In genomic region chr11:121446752-121447156, GRCh38 we compare ENCODE assay signal across 9 cellular contexts. TPM values are rescaled to one million over a fixed set of nuclear protein-coding genes. Genes with fewer than 3 reads are reported as not detected.
DNase-seq lines count a peak whose midpoint lies in the region; ATAC-seq, FAIRE-seq and TF ChIP-seq lines count a peak whose summit lies in the region.
"Had no signal": no experiment of that assay in that cellular context is flagged by ENCODE, and none has a peak within 500 bp of the region (broad histone marks: within the 10 kb centered on the region; RNA-seq: fewer than 3 reads in every experiment).

No MANE protein-coding gene starts in this region.

- H3K9me2 ChIP-seq in MM.1S (replicated peaks; ENCODE audit: insufficient read depth, low read length): no peaks in the 10 kb centered on the region

- no peak for TF ChIP-seq POLR2A in endothelial cell of umbilical vein (IDR thresholded peaks at IDR 0.05; ENCODE audit: low read depth, low read length)

- no peaks in the 10 kb centered on the region for H3K79me2 ChIP-seq in endothelial cell of umbilical vein (ENCODE audit: control insufficient read depth, insufficient read depth, low read length)
- H3K79me2 ChIP-seq in MM.1S (ENCODE audit: low read length): no peaks in the 10 kb centered on the region

- H3K4me1 ChIP-seq in endothelial cell of umbilical vein (ENCODE audit: control insufficient read depth, extremely low read depth, insufficient read depth, low read length) (no peaks in the 10 kb centered on the region), psoas muscle (no peaks in the 10 kb centered on the region), MM.1S (ENCODE audit: low read length) (no peaks in the 10 kb centered on the region)

- H3K4me2 ChIP-seq in endothelial cell of umbilical vein (ENCODE audit: insufficient read depth, low read length) (no peak overlapping the region), MM.1S (ENCODE audit: low read depth, low read length) (no peak overlapping the region)

- POLR2A ChIA-PET in endothelial cell of umbilical vein (lab: Charles Lee): no interaction called here

- H3K9me1 ChIP-seq in endothelial cell of umbilical vein (replicated peaks; ENCODE audit: control insufficient read depth, extremely low read depth, insufficient read depth, low read length): no peaks in the 10 kb centered on the region

- TF ChIP-seq CTCF in endothelial cell of umbilical vein (IDR thresholded peaks at IDR 0.05; ENCODE audit: extremely low read depth in 1 of 2, insufficient read depth in 1 of 2, low read depth in 1 of 2, low read length in 2 of 2): no peak
- TF ChIP-seq CTCF in psoas muscle (IDR thresholded peaks at IDR 0.05): no peak
- no peak for TF ChIP-seq CTCF in MM.1S (IDR thresholded peaks at IDR 0.05; ENCODE audit: low read length)

- H3K4me3 ChIP-seq in endothelial cell of umbilical vein (replicated peaks in 1 of 3; ENCODE audit: insufficient read depth in 1 of 3, low read depth in 1 of 3, low read length in 3 of 3): no peak overlapping the region
- no peak overlapping the region for H3K4me3 ChIP-seq in psoas muscle
- no peak overlapping the region for H3K4me3 ChIP-seq in MM.1S (ENCODE audit: low read length)

- no peak overlapping the region for H3K27ac ChIP-seq in endothelial cell of umbilical vein (ENCODE audit: insufficient read depth, low read depth, low read length)
- no peak overlapping the region for H3K27ac ChIP-seq in psoas muscle
- H3K27ac ChIP-seq in MM.1S (ENCODE audit: low read length): no peak overlapping the region
- H3K27ac ChIP-seq: VCaP had no signal

- CTCF ChIA-PET in endothelial cell of umbilical vein (lab: Charles Lee): interaction anchor here (0.6 to 4.9 kb wide), 17 partner anchors 11 to 1059 kb away, joined by 3 to 75 read pairs (median 4); no protein-coding TSS in a partner anchor

- no peaks in the 10 kb centered on the region for H3F3A ChIP-seq in MM.1S (ENCODE audit: insufficient read depth, low read length)

- H4K20me1 ChIP-seq in endothelial cell of umbilical vein (replicated peaks; ENCODE audit: control insufficient read depth, extremely low read depth, insufficient read depth, low read length) (no peaks in the 10 kb centered on the region), MM.1S (ENCODE audit: insufficient read depth, low read length) (no peaks in the 10 kb centered on the region)

- H2AFZ ChIP-seq in endothelial cell of umbilical vein (ENCODE audit: low read depth, low read length) (no peak overlapping the region), MM.1S (ENCODE audit: low read length) (no peak overlapping the region)

- H3K9me3 ChIP-seq in endothelial cell of umbilical vein (replicated peaks; ENCODE audit: control insufficient read depth, insufficient read depth, low read length) (no peaks in the 10 kb centered on the region), psoas muscle (no peaks in the 10 kb centered on the region), MM.1S (replicated peaks; ENCODE audit: insufficient read depth, low read length) (no peaks in the 10 kb centered on the region)

- H3K9ac ChIP-seq in endothelial cell of umbilical vein (replicated peaks; ENCODE audit: extremely low read depth, insufficient read depth, low read length) (no peak overlapping the region), MM.1S (ENCODE audit: low read length) (no peak overlapping the region)

- WGBS in psoas muscle, 3 donors: 27 to 42% (median 29%) methylated on average over 4 of the region's 4 CpGs

- FAIRE-seq in endothelial cell of umbilical vein (lab: Jason Lieb, UNC): no peak

- no peaks in the 10 kb centered on the region for H3K36me3 ChIP-seq in endothelial cell of umbilical vein (ENCODE audit: control insufficient read depth in 2 of 2, extremely low read depth in 1 of 2, insufficient read depth in 2 of 2, low read length in 2 of 2)
- no peaks in the 10 kb centered on the region for H3K36me3 ChIP-seq in psoas muscle (ENCODE audit: insufficient read depth in 1 of 2, low read depth in 1 of 2)
- H3K36me3 ChIP-seq in MM.1S (replicated peaks; ENCODE audit: insufficient read depth, low read length): no peaks in the 10 kb centered on the region

- H3K27me3 ChIP-seq in endothelial cell of umbilical vein (ENCODE audit: control insufficient read depth in 2 of 2, insufficient read depth in 2 of 2, low read length in 2 of 2) (peaks cover 16 to 18% of the 10 kb centered on the region in 2 experiments), psoas muscle (ENCODE audit: insufficient read depth in 3 of 3, low read length in 2 of 3) (peaks cover 0 to 7% (median 0%) of the 10 kb centered on the region in 3 donors), MM.1S (replicated peaks; ENCODE audit: insufficient read depth, low read length) (peaks cover 7% of the 10 kb centered on the region)

- dilution Hi-C loops in endothelial cell of umbilical vein (cut with MboI; ENCODE audit: extremely low pct_ligation_motif_present, low sequenced_read_pairs): no loop called here

- peak; percentile 57 for DNase-seq in 8988T
- DNase-seq in EH (ENCODE audit: low read depth): peak; percentile 48
- peak; percentile 41 to 81 for DNase-seq in NCI-H524 (lab: John Stamatoyannopoulos, UW)
- peak; percentile 10 for DNase-seq in endothelial cell of umbilical vein (ENCODE audit: low read depth, low spot score)
- DNase-seq in psoas muscle: no peak
- DNase-seq in MM.1S: no peak
- DNase-seq in stimulated activated CD4-positive, alpha-beta T cell treated with anti-CD3 and anti-CD28 coated beads, Interleukin-4, amount 100 ng/mL, for 4 hours: no peak

- no TSS peak for BruUV-seq in endothelial cell of umbilical vein (replicated peaks; lab: Mats Ljungman, UMichigan)

- ATAC-seq in GM18858 (IDR thresholded peaks at IDR 0.05; ENCODE audit: unreplicated experiment) (no peak), psoas muscle (no peak)

- intact Hi-C loops in endothelial cell of umbilical vein (cut with micrococcal nuclease) (loop anchor here (1.0 kb wide), 1 partner anchor 145 kb away; no protein-coding TSS in a partner anchor), psoas muscle (cut with DNase I) (no loop called here)

TF ChIP-seq in endothelial cell of umbilical vein, 7 proteins besides CTCF, POLR2A, EP300 and RAD21:
- TF ChIP-seq GATA2 (IDR thresholded peaks at IDR 0.05; ENCODE audit: insufficient read depth, insufficient read length, low read depth, low read length): no peak
- no peak for TF ChIP-seq JUN (IDR thresholded peaks at IDR 0.05; ENCODE audit: borderline replicate concordance, insufficient read depth, insufficient read length, low read depth)
- TF ChIP-seq POLR2AphosphoS5 (IDR thresholded peaks at IDR 0.05; ENCODE audit: insufficient read depth, low read depth, low read length): no peak
- no peak for TF ChIP-seq FOS (IDR thresholded peaks at IDR 0.05; ENCODE audit: borderline replicate concordance, insufficient read depth, low read length)
- TF ChIP-seq MAX (IDR thresholded peaks at IDR 0.05; ENCODE audit: insufficient read depth, insufficient read length): no peak

RNA-seq across cellular contexts. Expression of gene SORL1, which starts 5.4 kb away (rescaled TPM):
- total RNA-seq in endothelial cell of umbilical vein (0.16 and 0.31 TPM in 2 replicates), psoas muscle (1 to 10 TPM; 1.5 to 3.3 (median 2.5) TPM)
- polyA plus RNA-seq in endothelial cell of umbilical vein (0.10 and 0.17 TPM in 2 replicates), psoas muscle (under 1 TPM; 0.07 to 0.23 (median 0.13) TPM)
- polyA plus RNA-seq in endothelial cell of umbilical vein (2011; cell fraction: cytosol; rRNA removed): 0.04 and 0.05 TPM in 2 replicates
- polyA plus RNA-seq in endothelial cell of umbilical vein (2011; cell fraction: nucleus; rRNA removed): 0.20 and 0.81 TPM in 2 replicates
- 0.08 and 0.15 TPM in 2 replicates for polyA plus RNA-seq in endothelial cell of umbilical vein (2012)
- 0.27 and 0.83 TPM in 2 replicates for polyA minus RNA-seq in endothelial cell of umbilical vein
- 5.1 TPM for polyA minus RNA-seq in endothelial cell of umbilical vein (2011; cell fraction: cytosol; rRNA and poly(A)+ RNA removed)
- 0.34 TPM in 2 replicates for polyA minus RNA-seq in endothelial cell of umbilical vein (2011; cell fraction: nucleus; rRNA and poly(A)+ RNA removed)

Comparison
In these comparisons a context has a peak if more than half of its experiments do, and no peak if none do; other contexts are left out.
1. DNase-seq: peak in 8988T (single experiment), EH (single experiment), NCI-H524 (2 of 2) and endothelial cell of umbilical vein (single experiment); none in psoas muscle (0 of 2), MM.1S (single experiment) and stimulated activated CD4-positive, alpha-beta T cell treated with anti-CD3 and anti-CD28 coated beads, Interleukin-4, amount 100 ng/mL, for 4 hours (0 of 2).